11 cellular contexts compared by ENCODE assay signal in the genomic region with DNA sequence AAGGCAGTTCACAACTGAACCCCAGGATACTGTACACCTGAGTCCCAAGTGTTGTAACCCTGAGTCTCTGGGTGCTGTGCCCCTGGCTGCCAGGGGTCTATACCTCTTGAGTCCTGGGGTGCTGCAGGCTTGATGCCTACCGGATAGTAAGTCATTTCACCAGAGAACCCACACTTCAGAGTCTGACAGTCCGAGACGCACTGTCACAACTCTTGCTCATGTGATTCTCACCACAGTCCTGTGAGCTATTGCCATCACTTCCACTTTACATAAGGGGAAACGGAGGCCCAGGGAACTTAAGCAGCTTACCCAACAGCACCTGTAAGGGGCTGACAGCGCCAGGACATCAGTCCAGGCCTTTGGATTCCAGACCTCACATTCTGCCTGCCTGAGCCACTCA.
"Had no signal": no experiment of that assay in that cellular context is flagged by ENCODE, and none has a peak within 500 bp of the region (broad histone marks: within the 10 kb centered on the region; RNA-seq: fewer than 3 reads in every experiment).

No MANE protein-coding gene starts in this region.

- H3K4me1 ChIP-seq: ascending aorta, breast epithelium had no signal

- DNase-seq: activated naive CD4-positive, alpha-beta T cell treated with Interleukin-2 at 50 U/mL for 16 hours; activated T-cell treated with anti-CD3 and anti-CD28 coated beads for 4 hours; islet precursor cell; mammary epithelial cell; naive B cell; T-helper 9 cell had no signal

- H3K36me3 ChIP-seq: ascending aorta, breast epithelium, pancreas had no signal

- H3K4me3 Mint-ChIP-seq: naive B cell; stimulated activated memory B cell treated with anti-CD40 and anti-IgM and Interleukin-4, amounts not matched to agents 10 μg/mL and 1 μg/mL and 100 μg/mL, for 72 hours had no signal

- H3K27ac ChIP-seq: ascending aorta, breast epithelium, epithelial cell of prostate had no signal

- H3K27ac Mint-ChIP-seq: naive B cell; stimulated activated memory B cell treated with anti-CD40 and anti-IgM and Interleukin-4, amounts not matched to agents 10 μg/mL and 1 μg/mL and 100 μg/mL, for 72 hours had no signal

- H3K36me3 Mint-ChIP-seq: naive B cell; stimulated activated memory B cell treated with anti-CD40 and anti-IgM and Interleukin-4, amounts not matched to agents 10 μg/mL and 1 μg/mL and 100 μg/mL, for 72 hours had no signal

- H3K27me3 ChIP-seq: ascending aorta, breast epithelium, pancreas had no signal

- H3K4me1 Mint-ChIP-seq: naive B cell had no signal

- H3K4me3 ChIP-seq: ascending aorta, breast epithelium, pancreas had no signal

- H3K9me3 ChIP-seq: ascending aorta, breast epithelium, pancreas had no signal

- H3K9me3 Mint-ChIP-seq: naive B cell; stimulated activated memory B cell treated with anti-CD40 and anti-IgM and Interleukin-4, amounts not matched to agents 10 μg/mL and 1 μg/mL and 100 μg/mL, for 72 hours had no signal
